In genomic region chr5:16271851-16272250, GRCh38 we compare ENCODE assay signal across 1 cellular context.
TF ChIP-seq lines count a peak whose summit lies in the region.

No MANE protein-coding gene starts in this region.

TF ChIP-seq in HepG2, 621 proteins besides CTCF, POLR2A, EP300 and RAD21 (continued from another document and continues in another):
- TF ChIP-seq CEBPB (IDR thresholded peaks at IDR 0.05; ENCODE audit: borderline replicate concordance, low read depth, low read length) (peak; percentile 7; the same call in 1 of the 2 replicates), ZBTB34 (CRISPR knock-in tag; IDR thresholded peaks at IDR 0.05) (peak; percentile 58; the same call in 1 of the 2 replicates), ZNF790 (CRISPR knock-in tag; IDR thresholded peaks at IDR 0.05; ENCODE audit: borderline replicate concordance) (no peak), ZNF704 (CRISPR knock-in tag; IDR thresholded peaks at IDR 0.05; ENCODE audit: borderline replicate concordance) (no peak), ZFP1 (CRISPR knock-in tag; IDR thresholded peaks at IDR 0.05) (no peak), AGO2 (optimal IDR thresholded peaks at IDR 0.05; ENCODE audit: low read depth, low read length) (no peak), ZSCAN25 (CRISPR knock-in tag; IDR thresholded peaks at IDR 0.05) (no peak), MAZ (IDR thresholded peaks at IDR 0.05; ENCODE audit: borderline replicate concordance, low read depth, low read length) (no peak), MAZ (CRISPR knock-in tag; IDR thresholded peaks at IDR 0.05; ENCODE audit: low read depth) (no peak), LBX2 (CRISPR knock-in tag; IDR thresholded peaks at IDR 0.05; ENCODE audit: borderline replicate concordance) (no peak), CENPX (CRISPR knock-in tag; IDR thresholded peaks at IDR 0.05) (no peak), ZNF580 (CRISPR knock-in tag; IDR thresholded peaks at IDR 0.05; ENCODE audit: borderline replicate concordance, low read depth) (no peak), SOX13 (IDR thresholded peaks at IDR 0.05) (peak; percentile 60; the same call in 1 of the 2 replicates), SOX13 (CRISPR knock-in tag; conservative IDR thresholded peaks at IDR 0.05 in 1 of 2, IDR thresholded peaks at IDR 0.05 in 1 of 2) (peak in 1 of 2 experiments; percentile 83; a peak in 2 of 4 replicates), ZNF318 (CRISPR knock-in tag; IDR thresholded peaks at IDR 0.05) (no peak), CBX1 (IDR thresholded peaks at IDR 0.05; ENCODE audit: low read depth) (no peak), ZNF780A (CRISPR knock-in tag; IDR thresholded peaks at IDR 0.05) (no peak), ZNF20 (CRISPR knock-in tag; IDR thresholded peaks at IDR 0.05) (no peak), GTF3A (CRISPR knock-in tag; conservative IDR thresholded peaks at IDR 0.05) (no peak), FOXK1 (CRISPR knock-in tag; IDR thresholded peaks at IDR 0.05; ENCODE audit: borderline replicate concordance, low read depth) (no peak), POLR2AphosphoS2 (IDR thresholded peaks at IDR 0.05; ENCODE audit: low read depth, low read length) (no peak), FOXJ3 (CRISPR knock-in tag; IDR thresholded peaks at IDR 0.05; ENCODE audit: borderline replicate concordance) (no peak), KLF13 (CRISPR knock-in tag; IDR thresholded peaks at IDR 0.05) (no peak), ZNF3 (CRISPR knock-in tag; IDR thresholded peaks at IDR 0.05) (no peak), REL (CRISPR knock-in tag; conservative IDR thresholded peaks at IDR 0.05) (no peak), NR2F2 (IDR thresholded peaks at IDR 0.05; ENCODE audit: borderline replicate concordance, low read depth) (no peak), ZNF414 (CRISPR knock-in tag; IDR thresholded peaks at IDR 0.05) (no peak), TP53 (CRISPR knock-in tag; conservative IDR thresholded peaks at IDR 0.05) (no peak), ZNF274 (CRISPR knock-in tag; IDR thresholded peaks at IDR 0.05) (no peak), ZNF609 (CRISPR knock-in tag; IDR thresholded peaks at IDR 0.05; ENCODE audit: borderline replicate concordance) (0 out of 2 replicates have a peak, but pooled peaks have one; percentile 20), XBP1 (CRISPR knock-in tag; IDR thresholded peaks at IDR 0.05) (no peak), FOXO1 (CRISPR knock-in tag; IDR thresholded peaks at IDR 0.05) (no peak), KDM6A (CRISPR knock-in tag; IDR thresholded peaks at IDR 0.05; ENCODE audit: low read depth) (no peak), ZNF746 (CRISPR knock-in tag; IDR thresholded peaks at IDR 0.05) (no peak), FOSL2 (CRISPR knock-in tag; IDR thresholded peaks at IDR 0.05) (peak; percentile 49; the same call in 1 of the 2 replicates), GFI1 (CRISPR knock-in tag; IDR thresholded peaks at IDR 0.05; ENCODE audit: borderline replicate concordance) (peak; percentile 92), MATR3 (CRISPR knock-in tag; IDR thresholded peaks at IDR 0.05) (no peak), ZNF7 (CRISPR knock-in tag; IDR thresholded peaks at IDR 0.05) (no peak), NFE2L2 (IDR thresholded peaks at IDR 0.05; ENCODE audit: low read length) (no peak), DMAP1 (CRISPR knock-in tag; IDR thresholded peaks at IDR 0.05) (no peak), CAMTA2 (CRISPR knock-in tag; IDR thresholded peaks at IDR 0.05; ENCODE audit: borderline replicate concordance) (no peak), FOXA1 (IDR thresholded peaks at IDR 0.05) (no peak), FOXA1 (CRISPR knock-in tag; IDR thresholded peaks at IDR 0.05) (peak; percentile 73), NONO (IDR thresholded peaks at IDR 0.05) (no peak), NONO (CRISPR knock-in tag; conservative IDR thresholded peaks at IDR 0.05) (no peak), PAX8 (CRISPR knock-in tag; IDR thresholded peaks at IDR 0.05; ENCODE audit: borderline replicate concordance) (no peak), ZNF556 (CRISPR knock-in tag; IDR thresholded peaks at IDR 0.05; ENCODE audit: borderline replicate concordance) (no peak), HMG20B (CRISPR knock-in tag; conservative IDR thresholded peaks at IDR 0.05) (peak; percentile 81), FUBP1 (CRISPR knock-in tag; IDR thresholded peaks at IDR 0.05; ENCODE audit: borderline replicate concordance) (no peak)
